Comparison of ENCODE assay signal across 22 cellular contexts in the genomic region with DNA sequence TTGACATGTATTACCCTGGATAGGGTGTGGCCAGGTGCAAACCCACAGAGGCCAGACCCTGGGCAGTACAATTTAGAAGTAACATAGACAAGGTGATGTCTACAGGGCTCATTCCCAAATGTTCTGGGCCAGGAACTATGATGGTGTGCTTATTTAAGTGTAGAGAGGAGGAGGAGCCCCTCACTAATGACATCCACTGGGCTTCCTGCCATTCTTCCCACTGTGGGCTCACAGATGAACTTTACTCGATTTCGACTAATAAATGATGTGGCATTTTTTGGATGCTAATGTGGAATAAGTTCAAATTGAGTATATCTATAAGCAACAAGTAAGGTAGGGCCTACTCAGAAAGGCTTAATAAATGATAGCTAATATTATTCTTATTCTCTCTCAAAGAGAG.
"Had no signal": no experiment of that assay in that cellular context is flagged by ENCODE, and none has a peak within 500 bp of the region (broad histone marks: within the 10 kb centered on the region; RNA-seq: fewer than 3 reads in every experiment).

No MANE protein-coding gene starts in this region.

- DNase-seq: activated CD4-positive, alpha-beta T cell treated with anti-CD3 and anti-CD28 coated beads, Interleukin-2, amount 10 ng/mL, durations not matched to agents 7 days and 5 days; activated CD8-positive, alpha-beta T cell treated with anti-CD3 and anti-CD28 coated beads, Interleukin-2, amount 10 ng/mL, durations not matched to agents 7 days and 5 days; activated naive CD4-positive, alpha-beta T cell treated with anti-CD3 and anti-CD28 coated beads for 36 hours; activated T-cell treated with anti-CD3 and anti-CD28 coated beads, Interleukin-2, amount 50 U/mL, for 24 hours; anterior cingulate cortex; cortex of kidney; effector CD4-positive, alpha-beta T cell; hypothalamus; islet precursor cell; midbrain; posterior cingulate gyrus; retina; stimulated activated CD4-positive, alpha-beta T cell treated with anti-CD3 and anti-CD28 coated beads, Interleukin-12 subunit alpha, Interleukin-12 subunit beta, amount 100 ng/mL, for 4 hours; stimulated activated CD4-positive, alpha-beta T cell treated with anti-CD3 and anti-CD28 coated beads, Interleukin-1b, Interleukin-23, amount 100 ng/mL, for 48 hours; stimulated activated CD8-positive, alpha-beta memory T cell treated with anti-CD3 and anti-CD28 coated beads, Interleukin-4, amount 100 ng/mL, for 48 hours; stimulated activated naive CD4-positive, alpha-beta T cell; T-helper 1 cell; T1000 had no signal

- H3K4me3 ChIP-seq: lung had no signal

- H3K27ac Mint-ChIP-seq: activated CD4-positive, alpha-beta T cell treated with anti-CD3 and anti-CD28 coated beads, Interleukin-2, amount 10 ng/mL, durations not matched to agents 7 days and 5 days; activated CD8-positive, alpha-beta T cell treated with anti-CD3 and anti-CD28 coated beads, Interleukin-2, amount 10 ng/mL, durations not matched to agents 7 days and 5 days; activated naive CD4-positive, alpha-beta T cell treated with anti-CD3 and anti-CD28 coated beads for 36 hours; activated T-cell treated with anti-CD3 and anti-CD28 coated beads, Interleukin-2, amount 50 U/mL, for 24 hours; activated T-helper 2 cell treated with anti-CD3 and anti-CD28 coated beads, Interferon-gamma antibody, Interleukin-2, Interleukin-4, amounts not matched to agents 10 μg/mL and 5 μg/mL and 100 μg/mL, durations not matched to agents 14 hours and 24 hours and 36 hours had no signal

- H3K9me3 Mint-ChIP-seq: activated naive CD4-positive, alpha-beta T cell treated with anti-CD3 and anti-CD28 coated beads for 36 hours; activated T-cell treated with anti-CD3 and anti-CD28 coated beads, Interleukin-2, amount 50 U/mL, for 24 hours; activated T-helper 2 cell treated with anti-CD3 and anti-CD28 coated beads, Interferon-gamma antibody, Interleukin-2, Interleukin-4, amounts not matched to agents 10 μg/mL and 5 μg/mL and 100 μg/mL, durations not matched to agents 14 hours and 24 hours and 36 hours; nephron had no signal

- ATAC-seq: activated CD4-positive, CD25-positive, alpha-beta regulatory T cell treated with anti-CD3 and anti-CD28 coated beads, Interleukin-2, amount 50 U/mL, for 24 hours; activated CD8-positive, alpha-beta T cell treated with anti-CD3 and anti-CD28 coated beads, Interleukin-2, amount 10 ng/mL, durations not matched to agents 7 days and 5 days had no signal

- H3K4me1 Mint-ChIP-seq: activated CD4-positive, alpha-beta T cell treated with anti-CD3 and anti-CD28 coated beads, Interleukin-2, amount 10 ng/mL, durations not matched to agents 7 days and 5 days; nephron had no signal

- H3K4me3 Mint-ChIP-seq: activated CD4-positive, alpha-beta T cell treated with anti-CD3 and anti-CD28 coated beads, Interleukin-2, amount 10 ng/mL, durations not matched to agents 7 days and 5 days; activated CD8-positive, alpha-beta T cell treated with anti-CD3 and anti-CD28 coated beads, Interleukin-2, amount 10 ng/mL, durations not matched to agents 7 days and 5 days; activated naive CD4-positive, alpha-beta T cell treated with anti-CD3 and anti-CD28 coated beads for 36 hours; activated T-cell treated with anti-CD3 and anti-CD28 coated beads, Interleukin-2, amount 50 U/mL, for 24 hours; nephron had no signal

- H3K27me3 Mint-ChIP-seq: activated T-cell treated with anti-CD3 and anti-CD28 coated beads, Interleukin-2, amount 50 U/mL, for 24 hours had no signal
